ENCODE assay signal across 11 cellular contexts in the genomic region with DNA sequence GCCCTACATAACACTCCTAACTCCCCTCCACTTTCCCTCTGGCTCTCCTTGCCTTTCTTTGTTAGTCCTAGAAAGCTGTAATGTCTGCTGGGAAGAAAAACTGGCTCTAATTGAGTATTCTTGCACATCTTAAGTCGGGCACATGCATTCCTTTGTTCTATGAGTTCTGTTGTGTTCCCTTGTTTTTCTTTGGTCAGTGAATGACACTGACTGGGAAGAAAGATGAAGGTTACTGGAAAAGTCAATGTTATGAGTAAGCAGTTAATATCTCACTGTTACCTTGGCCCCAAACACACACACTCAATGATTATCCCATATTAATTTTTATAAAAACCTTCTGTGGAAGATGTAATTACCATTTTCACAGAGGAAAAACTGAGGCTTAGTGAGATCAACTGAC.
"Had no signal": no experiment of that assay in that cellular context is flagged by ENCODE, and none has a peak within 500 bp of the region (broad histone marks: within the 10 kb centered on the region; RNA-seq: fewer than 3 reads in every experiment).

No MANE protein-coding gene starts in this region.

- H3K4me1 ChIP-seq: uterus had no signal

- ATAC-seq: activated CD8-positive, alpha-beta T cell treated with anti-CD3 and anti-CD28 coated beads, Interleukin-2, amount 10 ng/mL, durations not matched to agents 7 days and 5 days; esophagus mucosa had no signal

- H3K27ac ChIP-seq: uterus, VCaP had no signal

- H3K27me3 ChIP-seq: pancreas, uterus had no signal

- H3K36me3 ChIP-seq: pancreas, uterus had no signal

- H3K9me3 ChIP-seq: pancreas, uterus had no signal

- H3K4me3 ChIP-seq: pancreas, uterus had no signal

- DNase-seq: activated CD8-positive, alpha-beta T cell treated with anti-CD3 and anti-CD28 coated beads, Interleukin-2, amount 10 ng/mL, durations not matched to agents 7 days and 5 days; activated naive CD4-positive, alpha-beta T cell treated with anti-CD3 and anti-CD28 coated beads, Interleukin-2, amount 50 U/mL, for 16 hours; cerebellar nuclear complex; glutamatergic neuron; pancreas; stimulated activated CD4-positive, alpha-beta T cell treated with anti-CD3 and anti-CD28 coated beads, Interleukin-2, amount 100 ng/mL, for 48 hours; stimulated activated naive CD4-positive, alpha-beta T cell treated with Interleukin-2 at 50 U/mL for 16 hours; T-helper 1 cell; uterus had no signal
